Comparison of ENCODE assay signal across 1 cellular context in the genomic region with DNA sequence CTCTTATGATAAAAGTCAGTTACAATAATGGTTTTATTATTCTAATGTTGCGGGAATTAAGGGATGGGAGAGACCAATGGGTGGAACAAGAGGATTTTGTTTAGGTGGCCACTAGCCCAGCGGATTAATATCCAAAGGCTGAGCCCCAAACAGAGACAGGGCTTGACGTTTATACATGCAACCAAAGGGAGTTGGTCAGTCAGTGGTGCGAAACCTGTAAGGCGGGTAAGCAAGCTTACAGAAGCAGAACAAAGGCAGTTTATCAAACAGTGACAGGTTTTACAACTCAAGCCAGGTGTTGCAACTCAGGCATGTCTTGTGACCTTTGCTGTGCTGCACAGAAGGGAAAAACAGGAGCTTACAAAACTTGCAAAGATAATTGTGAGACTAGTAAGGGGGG.
TF ChIP-seq lines count a peak whose summit lies in the region.

No MANE protein-coding gene starts in this region.

TF ChIP-seq in H1, 55 proteins besides CTCF, POLR2A, EP300 and RAD21:
- TF ChIP-seq SAP30 (IDR thresholded peaks at IDR 0.05; ENCODE audit: insufficient read depth, insufficient replicate concordance, low read length): no peak
- TF ChIP-seq HDAC6 (IDR thresholded peaks at IDR 0.05; ENCODE audit: low read depth, low read length): no peak
- peak; percentile 53; the same call in 1 of the 2 replicates for TF ChIP-seq KDM1A (IDR thresholded peaks at IDR 0.05; ENCODE audit: borderline replicate concordance, low read length)
- TF ChIP-seq, protein P1, sequence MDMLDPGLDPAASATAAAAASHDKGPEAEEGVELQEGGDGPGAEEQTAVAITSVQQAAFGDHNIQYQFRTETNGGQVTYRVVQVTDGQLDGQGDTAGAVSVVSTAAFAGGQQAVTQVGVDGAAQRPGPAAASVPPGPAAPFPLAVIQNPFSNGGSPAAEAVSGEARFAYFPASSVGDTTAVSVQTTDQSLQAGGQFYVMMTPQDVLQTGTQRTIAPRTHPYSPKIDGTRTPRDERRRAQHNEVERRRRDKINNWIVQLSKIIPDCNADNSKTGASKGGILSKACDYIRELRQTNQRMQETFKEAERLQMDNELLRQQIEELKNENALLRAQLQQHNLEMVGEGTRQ (IDR thresholded peaks at IDR 0.05; ENCODE audit: low read length): no peak
- TF ChIP-seq HDAC2 (IDR thresholded peaks at IDR 0.05; ENCODE audit: borderline replicate concordance in 1 of 2, low read depth in 2 of 2, low read length in 2 of 2): peak in 1 of 2 experiments; percentile 50; a peak in 1 of 4 replicates
- peak; percentile 41; the same call in 1 of the 2 replicates for TF ChIP-seq POU5F1 (IDR thresholded peaks at IDR 0.05; ENCODE audit: low read depth, low read length)
TF ChIP-seq in H1: peak in this region for 3.
